12 cellular contexts compared by ENCODE assay signal in the genomic region with DNA sequence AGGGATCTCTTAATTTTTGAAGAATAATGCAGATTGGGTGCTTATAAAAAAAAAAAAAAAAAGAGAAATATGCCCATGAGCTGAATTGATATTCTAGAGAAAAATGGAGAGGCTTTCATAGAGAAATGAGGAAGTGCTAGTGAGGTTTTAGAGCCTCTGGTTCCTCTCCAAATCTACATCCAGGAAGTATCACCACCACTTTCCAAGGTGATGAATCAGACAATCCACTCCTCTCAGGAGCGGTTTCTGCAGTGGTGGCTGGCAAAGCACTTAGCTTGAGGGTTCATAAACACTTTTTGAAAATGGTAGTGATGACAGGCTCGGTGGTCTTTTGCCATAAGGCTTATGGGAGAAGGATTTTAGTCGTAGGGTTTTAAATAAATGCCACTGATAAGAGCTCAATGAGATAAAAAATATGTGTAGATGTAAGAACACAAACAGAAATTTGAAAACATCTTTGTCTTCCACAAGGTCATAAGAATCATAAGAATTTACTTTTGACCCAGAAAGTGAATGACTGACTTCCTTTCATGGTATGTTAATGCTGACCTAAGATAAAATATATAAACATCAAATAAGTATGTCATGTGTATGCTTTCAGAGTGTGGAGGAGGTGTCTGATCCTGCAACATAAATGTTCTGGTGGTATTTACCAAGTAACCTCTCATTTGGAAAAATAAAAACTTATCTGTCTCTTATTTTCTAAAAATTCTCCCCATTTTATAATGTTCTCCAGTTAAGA. TPM values are rescaled to one million over a fixed set of nuclear protein-coding genes. Genes with fewer than 3 reads are reported as not detected.
A peak's percentile ranks its signal among the peaks of the same experiment; 100 is the strongest.
DNase-seq lines count a peak whose midpoint lies in the region; ATAC-seq and TF ChIP-seq lines count a peak whose summit lies in the region.
"Had no signal": no experiment of that assay in that cellular context is flagged by ENCODE, and none has a peak within 500 bp of the region (broad histone marks: within the 10 kb centered on the region; RNA-seq: fewer than 3 reads in every experiment).

No MANE protein-coding gene starts in this region.

- H2AFZ ChIP-seq in IMR-90 (replicated peaks; ENCODE audit: low read length, poor library complexity): no peak overlapping the region
- peak overlapping the region; percentile 48 for H2AFZ ChIP-seq in smooth muscle cell (ENCODE audit: low read depth)

- no peaks in the 10 kb centered on the region for H3K27me3 ChIP-seq in IMR-90 (ENCODE audit: control insufficient read depth, insufficient read depth, low read length)
- H3K27me3 ChIP-seq in smooth muscle cell (ENCODE audit: low read depth): no peaks in the 10 kb centered on the region
- no peaks in the 10 kb centered on the region for H3K27me3 ChIP-seq in brain microvascular endothelial cell (replicated peaks)

- H3K9ac ChIP-seq in IMR-90 (ENCODE audit: low read depth, low read length) (no peak overlapping the region), smooth muscle cell (ENCODE audit: low read depth) (no peak overlapping the region)

- H3K9me1 ChIP-seq in IMR-90 (ENCODE audit: insufficient read depth, low read length): no peaks in the 10 kb centered on the region

- no peak overlapping the region for H2BK120ac ChIP-seq in IMR-90 (ENCODE audit: low read depth, low read length)

- intact Hi-C loops in IMR-90 (cut with micrococcal nuclease): no loop called here

- no peak overlapping the region for H2AK5ac ChIP-seq in IMR-90 (ENCODE audit: low read depth, low read length)

- H3K4me1 ChIP-seq in IMR-90 (ENCODE audit: control insufficient read depth, insufficient read depth, low read length) (no peaks in the 10 kb centered on the region), smooth muscle cell (ENCODE audit: low read depth) (peaks cover 13% of the 10 kb centered on the region)

- CTCF ChIA-PET in IMR-90 (lab: Yijun Ruan, JAX): interaction anchor here (0.7 kb wide), 1 partner anchor 271 kb away, joined by 4 read pairs; no protein-coding TSS in a partner anchor

- in situ Hi-C loops in IMR-90 (cut with MboI; ENCODE audit: low sequenced_read_pairs) (no loop called here), brain microvascular endothelial cell (cut with HindIII; ENCODE audit: low pct_ligation_motif_present, low sequenced_read_pairs) (no loop called here)

- no peak overlapping the region for H2BK15ac ChIP-seq in IMR-90 (ENCODE audit: low read depth, low read length)

- H3K79me2 ChIP-seq in smooth muscle cell (ENCODE audit: low read depth): no peaks in the 10 kb centered on the region

- no peak for TF ChIP-seq RAD21 in IMR-90 (IDR thresholded peaks at IDR 0.05; ENCODE audit: low read length)

- TF ChIP-seq POLR2A in IMR-90 (IDR thresholded peaks at IDR 0.05; ENCODE audit: low read depth, low read length): no peak

- H3K4me2 ChIP-seq in IMR-90 (ENCODE audit: low read depth, low read length) (no peak overlapping the region), smooth muscle cell (peak overlapping the region; percentile 26)

- no peak for DNase-seq in IMR-90
- DNase-seq in SKM-1 (lab: John Stamatoyannopoulos, UW; ENCODE audit: unreplicated experiment): peak; percentile 74
- peak; percentile 26 for DNase-seq in glomerular visceral epithelial cell (ENCODE audit: extremely low spot score)
- no peak for DNase-seq in smooth muscle cell (lab: John Stamatoyannopoulos, UW; ENCODE audit: unreplicated experiment)
- DNase-seq in cortex of kidney (lab: John Stamatoyannopoulos, UW): no peak
- DNase-seq in dedifferentiated amniotic fluid mesenchymal stem cell (ENCODE audit: extremely low spot score): no peak
- no peak for DNase-seq in brain microvascular endothelial cell
- DNase-seq: activated CD8-positive, alpha-beta memory T cell treated with anti-CD3 and anti-CD28 coated beads for 24 hours; HFFc6; NCI-H446 treated with DMSO at 0.1 percent for 48 hours; T-helper 1 cell had no signal

- H3K9me3 ChIP-seq in IMR-90 (ENCODE audit: control insufficient read depth, insufficient read depth, low read length) (no peaks in the 10 kb centered on the region), smooth muscle cell (replicated peaks; ENCODE audit: low read depth) (no peaks in the 10 kb centered on the region)

- TF ChIP-seq CTCF in IMR-90 (conservative IDR thresholded peaks at IDR 0.05; ENCODE audit: low read depth, low read length) (no peak), smooth muscle cell (IDR thresholded peaks at IDR 0.05; ENCODE audit: borderline replicate concordance, insufficient read depth, poor library complexity, severe bottlenecking) (no peak), brain microvascular endothelial cell (IDR thresholded peaks at IDR 0.05; ENCODE audit: low read depth, low read length, missing control alignments) (no peak)

- H3K23ac ChIP-seq in IMR-90 (ENCODE audit: low read depth, low read length): no peak overlapping the region

- H2BK20ac ChIP-seq in IMR-90 (ENCODE audit: low read depth, low read length): no peak overlapping the region

- BruUV-seq in IMR-90 (replicated peaks; lab: Mats Ljungman, UMichigan): no TSS peak

- H4K5ac ChIP-seq in IMR-90 (ENCODE audit: low read depth, low read length): no peak overlapping the region

- POLR2A ChIA-PET in IMR-90 (lab: Charles Lee; ENCODE audit: unreplicated experiment): no interaction called here

- no peaks in the 10 kb centered on the region for H3K79me1 ChIP-seq in IMR-90 (ENCODE audit: low read depth in 1 of 2, low read length in 2 of 2)

- peaks cover 12% of the 10 kb centered on the region for H3F3A ChIP-seq in smooth muscle cell (ENCODE audit: low read depth)

- dilution Hi-C loops in IMR-90 (cut with HindIII; ENCODE audit: low sequenced_read_pairs, unreplicated experiment): no loop called here

- no peak overlapping the region for H3K4me3 ChIP-seq in IMR-90 (ENCODE audit: insufficient read depth, low read depth, low read length)
- no peak overlapping the region for H3K4me3 ChIP-seq in smooth muscle cell
- no peak overlapping the region for H3K4me3 ChIP-seq in brain microvascular endothelial cell (ENCODE audit: low read depth, low read length)

- no peak overlapping the region for H2AK9ac ChIP-seq in IMR-90 (replicated peaks; ENCODE audit: low read depth, low read length, poor library complexity)

- no peak overlapping the region for H3K14ac ChIP-seq in IMR-90 (replicated peaks; ENCODE audit: low read depth, low read length)

- H3K18ac ChIP-seq in IMR-90 (ENCODE audit: low read depth, low read length): no peak overlapping the region

- H4K8ac ChIP-seq in IMR-90 (ENCODE audit: low read depth in 2 of 2, low read length in 2 of 2): no peak overlapping the region

- H4K91ac ChIP-seq in IMR-90 (ENCODE audit: insufficient read depth, low read depth, low read length): no peak overlapping the region

- WGBS in IMR-90 (ENCODE audit: extremely low coverage in 2 of 2, insufficient read length in 1 of 2), 2 experiments: no CpG with 5 or more reads among the region's 3 CpGs
- WGBS in smooth muscle cell (ENCODE audit: low lambda C conversion rate): 25% methylated on average over 3 of the region's 3 CpGs

- no peak overlapping the region for H2BK5ac ChIP-seq in IMR-90 (ENCODE audit: low read depth, low read length, poor library complexity, severe bottlenecking)

- ATAC-seq in IMR-90 (ENCODE audit: low read depth) (no peak), HG03159 (IDR thresholded peaks at IDR 0.05; ENCODE audit: unreplicated experiment) (no peak)

- H4K20me1 ChIP-seq in IMR-90 (ENCODE audit: insufficient read depth, low read length) (no peaks in the 10 kb centered on the region), smooth muscle cell (ENCODE audit: low read depth) (no peaks in the 10 kb centered on the region)

- H3K4ac ChIP-seq in IMR-90 (ENCODE audit: low read depth, low read length): no peak overlapping the region

- H3K36me3 ChIP-seq in IMR-90 (ENCODE audit: control insufficient read depth, insufficient read depth, low read length): no peaks in the 10 kb centered on the region
- no peaks in the 10 kb centered on the region for H3K36me3 ChIP-seq in smooth muscle cell (ENCODE audit: low read depth)
- no peaks in the 10 kb centered on the region for H3K36me3 ChIP-seq in brain microvascular endothelial cell (replicated peaks)

- H3K27ac ChIP-seq in IMR-90 (ENCODE audit: insufficient read depth, low read length) (no peak overlapping the region), smooth muscle cell (ENCODE audit: low read depth) (peak overlapping the region; percentile 54), brain microvascular endothelial cell (no peak overlapping the region)

- H3K56ac ChIP-seq in IMR-90 (ENCODE audit: extremely low read depth, insufficient read depth, low read length): no peak overlapping the region

TF ChIP-seq in IMR-90, 13 proteins besides CTCF, POLR2A, EP300 and RAD21:
- TF ChIP-seq BHLHE40 (IDR thresholded peaks at IDR 0.05; ENCODE audit: low read depth, low read length): no peak
- peak; percentile 45; the same call in 1 of the 2 replicates for TF ChIP-seq MAFK (IDR thresholded peaks at IDR 0.05; ENCODE audit: low read depth, low read length)

RNA-seq across cellular contexts. Expression of gene DSG1, which starts 42.1 kb away (rescaled TPM):
- total RNA-seq in IMR-90 (2012; rRNA removed) (not detected in 2 replicates), smooth muscle cell (65.5 and 73.8 TPM in 2 replicates)
- polyA plus RNA-seq in IMR-90 (2012; rRNA removed) (not detected in 2 replicates), smooth muscle cell (3.4 and 5.0 TPM in 2 replicates)
- not detected in 2 replicates for polyA plus RNA-seq in IMR-90 (2012; cell fraction: cytosol; rRNA removed)
- not detected in 2 replicates for polyA plus RNA-seq in IMR-90 (2012; cell fraction: nucleus; rRNA removed; ENCODE audit: low replicate concordance)
- total RNA-seq: HFFc6 had no signal

Comparison
In these comparisons a context has a peak if more than half of its experiments do, and no peak if none do; other contexts are left out.
1. DNase-seq: peak in SKM-1 (single experiment) and glomerular visceral epithelial cell (single experiment); none in IMR-90 (single experiment), smooth muscle cell (single experiment), cortex of kidney (single experiment), dedifferentiated amniotic fluid mesenchymal stem cell (single experiment) and brain microvascular endothelial cell (single experiment).
2. RNA of gene DSG1, which starts 42.1 kb away (total RNA-seq): 65.5 to 73.8 TPM in smooth muscle cell; not detected in IMR-90; every median in the first group is over 10 times any median in the second.